Comparison of ENCODE assay signal across 19 cellular contexts in genomic region chr2:165058471-165059265, GRCh38.
"Had no signal": no experiment of that assay in that cellular context is flagged by ENCODE, and none has a peak within 500 bp of the region (broad histone marks: within the 10 kb centered on the region; RNA-seq: fewer than 3 reads in every experiment).

No MANE protein-coding gene starts in this region.

- H3K4me3 ChIP-seq: cardiac muscle cell, esophagus muscularis mucosa, heart right ventricle, left ventricle myocardium inferior, tibial artery had no signal

- H3K27me3 ChIP-seq: cardiac muscle cell, esophagus muscularis mucosa, heart right ventricle, tibial artery had no signal

- H3K27ac ChIP-seq: cardiac muscle cell, esophagus muscularis mucosa, heart right ventricle, left ventricle myocardium inferior, tibial artery had no signal

- H3K36me3 ChIP-seq: cardiac muscle cell, esophagus muscularis mucosa, heart right ventricle, left ventricle myocardium inferior, tibial artery had no signal

- DNase-seq: activated CD4-positive, alpha-beta memory T cell treated with anti-CD3 and anti-CD28 coated beads, Interleukin-2, amount 10 ng/mL, durations not matched to agents 7 days and 5 days; activated CD4-positive, alpha-beta T cell treated with anti-CD3 and anti-CD28 coated beads for 48 hours; activated CD4-positive, CD25-positive, alpha-beta regulatory T cell; activated CD8-positive, alpha-beta memory T cell treated with anti-CD3 and anti-CD28 coated beads, Interleukin-2, amount 10 ng/mL, durations not matched to agents 7 days and 5 days; activated naive CD4-positive, alpha-beta T cell; activated naive CD8-positive, alpha-beta T cell treated with anti-CD3 and anti-CD28 coated beads for 36 hours; amygdala; dermis blood vessel endothelial cell; effector memory CD4-positive, alpha-beta T cell; heart right ventricle; left ventricle myocardium inferior; mammary epithelial cell; midbrain; retina; stimulated activated naive CD8-positive, alpha-beta T cell treated with anti-CD3 and anti-CD28 coated beads, Interleukin-15, Interleukin-2, amounts not matched to agents 100 U/mL and 50 U/mL, for 24 hours; substantia nigra; tibial artery had no signal

- H3K9me3 ChIP-seq: esophagus muscularis mucosa, heart right ventricle, left ventricle myocardium inferior, tibial artery had no signal

- H3K4me1 ChIP-seq: esophagus muscularis mucosa, tibial artery had no signal
